ENCODE assay signal across 28 cellular contexts in the genomic region with DNA sequence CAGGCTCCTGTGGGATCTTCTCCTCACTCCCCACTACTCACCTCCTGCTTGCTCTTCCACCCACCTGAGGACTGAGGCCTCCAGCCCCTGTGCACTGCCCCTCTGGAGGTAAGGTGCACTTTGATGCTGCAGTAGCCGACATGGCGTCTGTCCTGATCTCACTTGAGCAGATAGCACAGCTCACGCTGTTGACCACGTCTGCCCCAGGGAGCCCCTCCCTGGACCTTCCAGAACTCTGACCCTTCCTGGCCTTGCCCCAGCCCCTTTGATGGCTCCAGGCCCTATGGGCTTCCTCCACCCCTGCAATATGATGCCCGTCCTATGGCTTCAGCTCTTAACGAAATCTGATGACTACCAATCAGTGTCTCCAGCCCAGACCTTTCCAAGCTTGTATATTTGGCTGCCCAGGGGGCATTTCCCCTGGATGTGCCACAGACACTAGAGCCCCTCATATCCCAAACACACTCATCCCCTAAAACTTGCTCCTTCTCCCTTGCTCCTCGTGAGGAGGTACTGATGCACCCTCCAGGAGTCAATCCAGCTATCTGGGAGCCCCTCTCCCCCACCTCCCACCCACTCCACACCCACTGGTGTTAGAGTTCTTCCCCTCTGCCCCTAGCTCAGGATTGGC. TPM values are rescaled to one million over a fixed set of nuclear protein-coding genes. Genes with fewer than 3 reads are reported as not detected.
DNase-seq lines count a peak whose midpoint lies in the region; TF ChIP-seq lines count a peak whose summit lies in the region.
"Had no signal": no experiment of that assay in that cellular context is flagged by ENCODE, and none has a peak within 500 bp of the region (broad histone marks: within the 10 kb centered on the region; RNA-seq: fewer than 3 reads in every experiment).

No MANE protein-coding gene starts in this region.

- H3K4me1 Mint-ChIP-seq in chondrocyte (ENCODE audit: low read depth) = no peaks in the 10 kb centered on the region

- no peak overlapping the region for H3K4me3 ChIP-seq in left ventricle myocardium inferior
- no peak overlapping the region for H3K4me3 ChIP-seq in vagina
- no peak overlapping the region for H3K4me3 ChIP-seq in breast epithelium
- H3K4me3 ChIP-seq: BLaER1 treated with 17β-estradiol and CSF1 and Interleukin-3, amounts not matched to agents 10 nM and 100 nM; GM23338; HAP-1; K562; SJCRH30 had no signal

- H3K9me3 Mint-ChIP-seq in chondrocyte (ENCODE audit: low read depth) = no peaks in the 10 kb centered on the region
- H3K9me3 Mint-ChIP-seq: CD4-positive, alpha-beta T cell; GM23338; HFFc6 had no signal

- H3K27ac Mint-ChIP-seq in chondrocyte (ENCODE audit: unreplicated experiment) = no peak overlapping the region
- H3K27ac Mint-ChIP-seq: CD4-positive, alpha-beta T cell; GM23338; HFFc6 had no signal

- H3K9me3 ChIP-seq in left ventricle myocardium inferior (replicated peaks) (no peaks in the 10 kb centered on the region), vagina (no peaks in the 10 kb centered on the region), breast epithelium (no peaks in the 10 kb centered on the region)
- H3K9me3 ChIP-seq: HAP-1, SJCRH30 had no signal

- DNase-seq in cardiac septum (ENCODE audit: low spot score) (peak; percentile 12), left ventricle myocardium inferior (no peak), chondrocyte (ENCODE audit: low spot score) (peak; percentile 61), mesenteric fat pad (ENCODE audit: low spot score) (peak; percentile 59), vagina (ENCODE audit: extremely low spot score in 2 of 2) (peak; percentile 58 to 74), nucleus accumbens (lab: John Stamatoyannopoulos, UW) (no peak), breast epithelium (ENCODE audit: low spot score in 2 of 2) (no peak)
- DNase-seq: AML-193, DMS53, HFFc6, Kasumi-1, NCI-H1092 treated with DMSO at 0.1 percent for 48 hours, NCI-H1436, NCI-H187, NCI-H2081 treated with DMSO at 0.1 percent for 48 hours, NCI-H2171 treated with DMSO at 0.1 percent for 48 hours, NCI-H345, NCI-H524, NCI-H774, PC-3, SJCRH30 had no signal

- TF ChIP-seq CTCF in left ventricle myocardium inferior (IDR thresholded peaks at IDR 0.05; ENCODE audit: borderline replicate concordance) = no peak
- TF ChIP-seq CTCF in chondrocyte (IDR thresholded peaks at IDR 0.05) = no peak
- no peak for TF ChIP-seq CTCF in vagina (IDR thresholded peaks at IDR 0.05)
- TF ChIP-seq CTCF in breast epithelium (IDR thresholded peaks at IDR 0.05) = no peak

- no peaks in the 10 kb centered on the region for H3K27me3 Mint-ChIP-seq in chondrocyte (ENCODE audit: low read depth)

- intact Hi-C loops in cardiac septum (cut with DNase I) = no loop called here
- intact Hi-C loops in left ventricle myocardium inferior (cut with micrococcal nuclease) = no loop called here
- intact Hi-C loops in vagina (cut with DNase I) = no loop called here
- intact Hi-C loops in breast epithelium (cut with DNase I; ENCODE audit: low total_unique reads) = no loop called here

- TF ChIP-seq POLR2A in vagina (IDR thresholded peaks at IDR 0.05) (no peak), breast epithelium (IDR thresholded peaks at IDR 0.05) (no peak)

- H3K27ac ChIP-seq in left ventricle myocardium inferior (replicated peaks) (no peak overlapping the region), vagina (no peak overlapping the region), breast epithelium (no peak overlapping the region)
- H3K27ac ChIP-seq: BLaER1 treated with 17β-estradiol and CSF1 and Interleukin-3, amounts not matched to agents 10 nM and 100 nM; SJCRH30 had no signal

- H3K36me3 ChIP-seq in left ventricle myocardium inferior (peaks cover 18% of the 10 kb centered on the region), vagina (no peaks in the 10 kb centered on the region), breast epithelium (no peaks in the 10 kb centered on the region)
- H3K36me3 ChIP-seq: BLaER1 treated with 17β-estradiol and CSF1 and Interleukin-3, amounts not matched to agents 10 nM and 100 nM; HAP-1; SJCRH30 had no signal

- H3K36me3 Mint-ChIP-seq in chondrocyte (ENCODE audit: low read depth) = no peaks in the 10 kb centered on the region

- H3K4me1 ChIP-seq in left ventricle myocardium inferior (no peaks in the 10 kb centered on the region), vagina (no peaks in the 10 kb centered on the region), breast epithelium (no peaks in the 10 kb centered on the region)
- H3K4me1 ChIP-seq: HAP-1, SJCRH30 had no signal

- H3K27me3 ChIP-seq in left ventricle myocardium inferior (ENCODE audit: low read depth) (no peaks in the 10 kb centered on the region), vagina (no peaks in the 10 kb centered on the region), breast epithelium (no peaks in the 10 kb centered on the region)
- H3K27me3 ChIP-seq: BLaER1 treated with 17β-estradiol and CSF1 and Interleukin-3, amounts not matched to agents 10 nM and 100 nM had no signal

- no peak overlapping the region for H3K4me3 Mint-ChIP-seq in chondrocyte (ENCODE audit: unreplicated experiment)
- H3K4me3 Mint-ChIP-seq: CD4-positive, alpha-beta T cell; GM23338; HFFc6 had no signal

RNA-seq across cellular contexts. Expression of a gene that starts 27.1 kb away (rescaled TPM):
- total RNA-seq in cardiac septum (3.9 TPM), left ventricle myocardium inferior (12.1 TPM), chondrocyte (0.12 to 0.18 TPM in 2 of 3 replicates, not detected in the other), mesenteric fat pad (not detected), vagina (3.7 TPM), breast epithelium (1 to 10 TPM in 1 of 3 donors, under 1 TPM in 1, not detected in 1; 0.33 to 1.2 TPM)
- total RNA-seq: A172; CD4-positive, alpha-beta T cell; G401; GM23338; K562; SJCRH30 had no signal

Comparison
In these comparisons a context has a peak if more than half of its experiments do, and no peak if none do; other contexts are left out.
1. DNase-seq: peak in cardiac septum (single experiment), chondrocyte (single experiment), mesenteric fat pad (single experiment) and vagina (2 of 2); none in left ventricle myocardium inferior (single experiment), nucleus accumbens (0 of 56) and breast epithelium (0 of 2).